Comparison of ENCODE assay signal across 1 cellular context in genomic region chr1:18901147-18901951, GRCh38.
TF ChIP-seq lines count a peak whose summit lies in the region.

No MANE protein-coding gene starts in this region.

TF ChIP-seq in GM12878, 131 proteins besides CTCF, POLR2A, EP300 and RAD21:
- TF ChIP-seq TCF3 (IDR thresholded peaks at IDR 0.05; ENCODE audit: borderline replicate concordance, insufficient read depth, low read depth, low read length) (no peak), SMAD5 (IDR thresholded peaks at IDR 0.05; ENCODE audit: low read depth) (no peak), IRF4 (IDR thresholded peaks at IDR 0.05; ENCODE audit: low read depth, low read length) (no peak), RUNX3 (IDR thresholded peaks at IDR 0.05; ENCODE audit: low read length) (no peak), E2F4 (IDR thresholded peaks at IDR 0.05; ENCODE audit: low read depth, low read length) (no peak), PRDM15 (CRISPR knock-in tag; IDR thresholded peaks at IDR 0.05) (no peak), GATAD2B (conservative IDR thresholded peaks at IDR 0.05; ENCODE audit: low read depth) (no peak), RELB (IDR thresholded peaks at IDR 0.05; ENCODE audit: low read depth) (no peak), ZBTB11 (CRISPR knock-in tag; IDR thresholded peaks at IDR 0.05) (no peak), RAD51 (IDR thresholded peaks at IDR 0.05) (no peak), BRCA1 (IDR thresholded peaks at IDR 0.05; ENCODE audit: low read depth, low read length) (no peak), BHLHE40 (IDR thresholded peaks at IDR 0.05; ENCODE audit: borderline replicate concordance in 1 of 2, low read depth in 2 of 2, low read length in 1 of 2) (no peak), SKIL (IDR thresholded peaks at IDR 0.05; ENCODE audit: low read depth, poor library complexity, severe bottlenecking) (no peak), MYB (IDR thresholded peaks at IDR 0.05; ENCODE audit: borderline replicate concordance, low read depth, low read length) (no peak), BCL3 (IDR thresholded peaks at IDR 0.05; ENCODE audit: borderline replicate concordance, insufficient read depth, low read depth, low read length, poor library complexity, severe bottlenecking) (no peak), ZNF217 (IDR thresholded peaks at IDR 0.05) (no peak)
- TF ChIP-seq, protein P1, sequence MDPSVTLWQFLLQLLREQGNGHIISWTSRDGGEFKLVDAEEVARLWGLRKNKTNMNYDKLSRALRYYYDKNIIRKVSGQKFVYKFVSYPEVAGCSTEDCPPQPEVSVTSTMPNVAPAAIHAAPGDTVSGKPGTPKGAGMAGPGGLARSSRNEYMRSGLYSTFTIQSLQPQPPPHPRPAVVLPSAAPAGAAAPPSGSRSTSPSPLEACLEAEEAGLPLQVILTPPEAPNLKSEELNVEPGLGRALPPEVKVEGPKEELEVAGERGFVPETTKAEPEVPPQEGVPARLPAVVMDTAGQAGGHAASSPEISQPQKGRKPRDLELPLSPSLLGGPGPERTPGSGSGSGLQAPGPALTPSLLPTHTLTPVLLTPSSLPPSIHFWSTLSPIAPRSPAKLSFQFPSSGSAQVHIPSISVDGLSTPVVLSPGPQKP (IDR thresholded peaks at IDR 0.05; ENCODE audit: low read depth, low read length): no peak
